21 cellular contexts compared by ENCODE assay signal in genomic region chrX:68461541-68461940, GRCh38.
"Had no signal": no experiment of that assay in that cellular context is flagged by ENCODE, and none has a peak within 500 bp of the region (broad histone marks: within the 10 kb centered on the region; RNA-seq: fewer than 3 reads in every experiment).

No MANE protein-coding gene starts in this region.

- H3K36me3 ChIP-seq: esophagus squamous epithelium, left lung, lower lobe of right lung, thoracic aorta had no signal

- H3K4me3 ChIP-seq: esophagus squamous epithelium, left lung, lower lobe of right lung, mucosa of descending colon, thoracic aorta had no signal

- H3K4me1 ChIP-seq: esophagus squamous epithelium, left lung had no signal

- ATAC-seq: activated naive CD4-positive, alpha-beta T cell treated with anti-CD3 and anti-CD28 coated beads, Interleukin-2, amount 50 U/mL, for 72 hours; activated T-cell treated with anti-CD3 and anti-CD28 coated beads, Interleukin-2, amount 50 U/mL, for 72 hours; mucosa of descending colon; natural killer cell treated with Interleukin-12 subunit alpha and Interleukin-12 subunit beta and Interleukin-15 and Interleukin-18, amount 100 ng/mL, for 72 hours; right cardiac atrium had no signal

- H3K27ac ChIP-seq: esophagus squamous epithelium, thoracic aorta, VCaP had no signal

- H3K27me3 ChIP-seq: esophagus squamous epithelium, left lung had no signal

- FAIRE-seq: colon, frontal cortex, TTC549 had no signal

- H3K9me3 ChIP-seq: esophagus squamous epithelium, left lung, lower lobe of right lung, mucosa of descending colon, thoracic aorta had no signal

- DNase-seq: activated CD4-positive, alpha-beta T cell treated with anti-CD3 and anti-CD28 coated beads for 4 hours; activated CD4-positive, alpha-beta T cell treated with anti-CD3 and anti-CD28 coated beads, Interleukin-2, amount 50 U/mL, for 4 hours; activated naive CD4-positive, alpha-beta T cell; activated T-cell treated with anti-CD3 and anti-CD28 coated beads for 4 hours; activated T-cell treated with anti-CD3 and anti-CD28 coated beads, Interleukin-2, amount 50 U/mL, for 72 hours; anterior cingulate cortex; effector CD4-positive, alpha-beta T cell; esophagus squamous epithelium; left lung; lower lobe of right lung; mucosa of descending colon; right cardiac atrium; stimulated activated CD4-positive, alpha-beta T cell treated with anti-CD3 and anti-CD28 coated beads, Interleukin-4, amount 100 ng/mL, for 1 hour; T-helper 9 cell had no signal
